In the genomic region with DNA sequence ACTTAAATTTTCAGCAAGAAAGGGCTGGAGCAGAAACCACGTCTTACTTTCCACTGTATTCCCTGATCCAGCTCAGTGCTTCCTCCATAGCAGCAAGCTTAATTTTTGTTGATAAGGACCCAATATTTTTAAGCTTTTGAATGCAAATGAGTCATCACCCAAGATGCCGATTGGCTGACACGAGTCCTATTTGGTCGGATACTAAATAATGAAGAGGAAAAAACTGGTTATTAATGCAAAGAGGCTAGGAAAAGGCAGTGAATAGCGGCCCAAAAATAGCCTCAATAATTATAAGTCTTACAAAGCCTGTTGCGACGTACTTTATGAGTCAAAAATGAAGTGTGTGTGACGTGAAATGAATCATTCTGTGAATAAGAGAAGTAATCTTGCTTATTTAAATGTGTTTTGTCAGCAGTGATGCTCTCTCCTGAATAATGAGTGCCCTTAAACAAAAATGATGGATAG, we compare ENCODE assay signal across 24 cellular contexts. TPM values are rescaled to one million over a fixed set of nuclear protein-coding genes. Genes with fewer than 3 reads are reported as not detected.
DNase-seq lines count a peak whose midpoint lies in the region; ATAC-seq, FAIRE-seq and TF ChIP-seq lines count a peak whose summit lies in the region.
"Had no signal": no experiment of that assay in that cellular context is flagged by ENCODE, and none has a peak within 500 bp of the region (broad histone marks: within the 10 kb centered on the region; RNA-seq: fewer than 3 reads in every experiment).

No MANE protein-coding gene starts in this region.

- CTCF ChIA-PET in HEK293T (lab: Yijun Ruan, JAX) = no interaction called here

- H2AFZ ChIP-seq in neural progenitor cell (replicated peaks) = no peak overlapping the region

- TF ChIP-seq CTCF in bronchial epithelial cell (IDR thresholded peaks at IDR 0.05; ENCODE audit: insufficient read depth, low read length, severe bottlenecking) (no peak), nephron (IDR thresholded peaks at IDR 0.05; ENCODE audit: unreplicated experiment in 3 of 3) (no peak), neural progenitor cell (IDR thresholded peaks at IDR 0.05) (no peak)

- no peak overlapping the region for H3K27ac ChIP-seq in neural progenitor cell
- H3K27ac ChIP-seq: body of pancreas, prostate gland, SK-N-MC had no signal

- POLR2A ChIA-PET in HEK293T (lab: Yijun Ruan, JAX) = no interaction called here

- no peaks in the 10 kb centered on the region for H3K9me3 ChIP-seq in neural progenitor cell (ENCODE audit: low read depth)
- H3K9me3 ChIP-seq: body of pancreas, Caco-2, prostate gland had no signal

- H3K27ac Mint-ChIP-seq in nephron (peak overlapping the region in 2 of 3 experiments; percentile 23 to 49), neural progenitor cell (no peak overlapping the region)
- H3K27ac Mint-ChIP-seq: activated naive CD4-positive, alpha-beta T cell treated with anti-CD3 and anti-CD28 coated beads, Interleukin-2, amount 50 U/mL, for 24 hours; activated T-cell treated with anti-CD3 and anti-CD28 coated beads, Interleukin-2, amount 50 U/mL, for 72 hours had no signal

- H4K20me1 ChIP-seq in neural progenitor cell (ENCODE audit: low read depth) = no peaks in the 10 kb centered on the region

- no peak overlapping the region for H3K4me2 ChIP-seq in neural progenitor cell

- H3K36me3 Mint-ChIP-seq in nephron (ENCODE audit: low read depth) (no peaks in the 10 kb centered on the region), neural progenitor cell (no peaks in the 10 kb centered on the region)
- H3K36me3 Mint-ChIP-seq: activated naive CD4-positive, alpha-beta T cell treated with anti-CD3 and anti-CD28 coated beads, Interleukin-2, amount 50 U/mL, for 24 hours had no signal

- H3K9ac ChIP-seq in neural progenitor cell = no peak overlapping the region

- H3K36me3 ChIP-seq in bronchial epithelial cell (ENCODE audit: control insufficient read depth, insufficient read depth, low read length) = no peaks in the 10 kb centered on the region
- H3K36me3 ChIP-seq in neural progenitor cell = no peaks in the 10 kb centered on the region
- H3K36me3 ChIP-seq: prostate gland had no signal

- ATAC-seq in GM18909 (IDR thresholded peaks at IDR 0.05; ENCODE audit: poor library complexity, unreplicated experiment) = no peak
- ATAC-seq: body of pancreas, Panc1 had no signal

- H3K4me1 Mint-ChIP-seq in nephron = peaks cover 26% of the 10 kb centered on the region
- no peaks in the 10 kb centered on the region for H3K4me1 Mint-ChIP-seq in neural progenitor cell
- H3K4me1 Mint-ChIP-seq: activated naive CD4-positive, alpha-beta T cell treated with anti-CD3 and anti-CD28 coated beads, Interleukin-2, amount 50 U/mL, for 24 hours had no signal

- H3K79me2 ChIP-seq in neural progenitor cell (ENCODE audit: low read depth) = no peaks in the 10 kb centered on the region

- H3K4me1 ChIP-seq in neural progenitor cell = no peaks in the 10 kb centered on the region
- H3K4me1 ChIP-seq: body of pancreas, prostate gland had no signal

- peak; percentile 28 for DNase-seq in AG08395 (ENCODE audit: low spot score)
- peak; percentile 58 for DNase-seq in LHCN-M2 (ENCODE audit: low read depth)
- peak; percentile 5 for DNase-seq in bronchial epithelial cell (ENCODE audit: low read depth)
- DNase-seq in neural progenitor cell (ENCODE audit: low spot score) = no peak
- no peak for DNase-seq in HEK293T (ENCODE audit: extremely low spot score)
- no peak for DNase-seq in dermis blood vessel endothelial cell
- DNase-seq: activated CD4-positive, alpha-beta T cell treated with anti-CD3 and anti-CD28 coated beads for 1 hour; activated CD8-positive, alpha-beta memory T cell treated with anti-CD3 and anti-CD28 coated beads for 24 hours; activated T-cell treated with anti-CD3 and anti-CD28 coated beads, Interleukin-2, amount 50 U/mL, for 72 hours; AML-193; body of pancreas; Caco-2; GOT3; midbrain; NCI-H146; stimulated activated CD4-positive, alpha-beta T cell treated with anti-CD3 and anti-CD28 coated beads, Interleukin-4, amount 100 ng/mL, for 24 hours; T1000 had no signal

- no peak overlapping the region for H3K4me3 ChIP-seq in bronchial epithelial cell (ENCODE audit: low read depth, low read length)
- H3K4me3 ChIP-seq in neural progenitor cell = no peak overlapping the region
- H3K4me3 ChIP-seq: body of pancreas, prostate gland, SK-N-MC had no signal

- H3F3A ChIP-seq in neural progenitor cell (ENCODE audit: low read depth) = no peaks in the 10 kb centered on the region

- H3K27me3 ChIP-seq in bronchial epithelial cell (ENCODE audit: control insufficient read depth, insufficient read depth, low read length) (no peaks in the 10 kb centered on the region), neural progenitor cell (no peaks in the 10 kb centered on the region)
- H3K27me3 ChIP-seq: body of pancreas had no signal

- no peak for FAIRE-seq in bronchial epithelial cell (lab: Jason Lieb, UNC)

- H3K27me3 Mint-ChIP-seq in nephron (ENCODE audit: low read depth) (peaks cover 3% of the 10 kb centered on the region), neural progenitor cell (ENCODE audit: insufficient read depth, low read depth) (peaks cover 2% of the 10 kb centered on the region)

- no peak overlapping the region for H3K4me3 Mint-ChIP-seq in nephron
- H3K4me3 Mint-ChIP-seq in neural progenitor cell = no peak overlapping the region
- H3K4me3 Mint-ChIP-seq: activated naive CD4-positive, alpha-beta T cell treated with anti-CD3 and anti-CD28 coated beads, Interleukin-2, amount 50 U/mL, for 24 hours; activated T-cell treated with anti-CD3 and anti-CD28 coated beads, Interleukin-2, amount 50 U/mL, for 72 hours had no signal

- H3K9me3 Mint-ChIP-seq in nephron = no peaks in the 10 kb centered on the region
- no peaks in the 10 kb centered on the region for H3K9me3 Mint-ChIP-seq in neural progenitor cell
- H3K9me3 Mint-ChIP-seq: activated naive CD4-positive, alpha-beta T cell treated with anti-CD3 and anti-CD28 coated beads, Interleukin-2, amount 50 U/mL, for 24 hours had no signal

TF ChIP-seq in HEK293T, 16 proteins besides CTCF, POLR2A, EP300 and RAD21:
- TF ChIP-seq L3MBTL2 (conservative IDR thresholded peaks at IDR 0.05) = no peak
- TF ChIP-seq NFRKB (IDR thresholded peaks at IDR 0.05) = no peak
- TF ChIP-seq, protein P1, sequence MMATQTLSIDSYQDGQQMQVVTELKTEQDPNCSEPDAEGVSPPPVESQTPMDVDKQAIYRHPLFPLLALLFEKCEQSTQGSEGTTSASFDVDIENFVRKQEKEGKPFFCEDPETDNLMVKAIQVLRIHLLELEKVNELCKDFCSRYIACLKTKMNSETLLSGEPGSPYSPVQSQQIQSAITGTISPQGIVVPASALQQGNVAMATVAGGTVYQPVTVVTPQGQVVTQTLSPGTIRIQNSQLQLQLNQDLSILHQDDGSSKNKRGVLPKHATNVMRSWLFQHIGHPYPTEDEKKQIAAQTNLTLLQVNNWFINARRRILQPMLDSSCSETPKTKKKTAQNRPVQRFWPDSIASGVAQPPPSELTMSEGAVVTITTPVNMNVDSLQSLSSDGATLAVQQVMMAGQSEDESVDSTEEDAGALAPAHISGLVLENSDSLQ (IDR thresholded peaks at IDR 0.05) = no peak
- TF ChIP-seq FOXM1 (IDR thresholded peaks at IDR 0.05; ENCODE audit: borderline replicate concordance) = no peak
- no peak for TF ChIP-seq SUZ12 (IDR thresholded peaks at IDR 0.05)
- TF ChIP-seq BHLHE40 (IDR thresholded peaks at IDR 0.05; ENCODE audit: borderline replicate concordance) = no peak
- no peak for TF ChIP-seq FOXA1 (IDR thresholded peaks at IDR 0.05)
- no peak for TF ChIP-seq ZNF384 (IDR thresholded peaks at IDR 0.05)
- TF ChIP-seq ARNT (IDR thresholded peaks at IDR 0.05) = no peak
- no peak for TF ChIP-seq HDGF (IDR thresholded peaks at IDR 0.05; ENCODE audit: borderline replicate concordance)
TF ChIP-seq in HEK293T: peak in this region for 0.

RNA-seq across cellular contexts. Expression of a gene that starts 46.9 kb away (rescaled TPM):
- total RNA-seq in LHCN-M2 (2014; rRNA removed) = not detected in 2 replicates
- polyA plus RNA-seq in LHCN-M2 (2012) = not detected
- total RNA-seq in bronchial epithelial cell = 0.26 TPM in 1 of 2 replicates, not detected in the other
- total RNA-seq in neural progenitor cell (ENCODE audit: low replicate concordance) = not detected in 2 replicates
- 0.34 and 1.0 TPM in 2 replicates for total RNA-seq in dermis blood vessel endothelial cell
- polyA plus RNA-seq: neural cell had no signal

Comparison
In these comparisons a context has a peak if more than half of its experiments do, and no peak if none do; other contexts are left out.
1. DNase-seq: peak in AG08395 (single experiment), LHCN-M2 (single experiment) and bronchial epithelial cell (single experiment); none in neural progenitor cell (single experiment), HEK293T (single experiment) and dermis blood vessel endothelial cell (single experiment).